25 cellular contexts compared by ENCODE assay signal in the genomic region with DNA sequence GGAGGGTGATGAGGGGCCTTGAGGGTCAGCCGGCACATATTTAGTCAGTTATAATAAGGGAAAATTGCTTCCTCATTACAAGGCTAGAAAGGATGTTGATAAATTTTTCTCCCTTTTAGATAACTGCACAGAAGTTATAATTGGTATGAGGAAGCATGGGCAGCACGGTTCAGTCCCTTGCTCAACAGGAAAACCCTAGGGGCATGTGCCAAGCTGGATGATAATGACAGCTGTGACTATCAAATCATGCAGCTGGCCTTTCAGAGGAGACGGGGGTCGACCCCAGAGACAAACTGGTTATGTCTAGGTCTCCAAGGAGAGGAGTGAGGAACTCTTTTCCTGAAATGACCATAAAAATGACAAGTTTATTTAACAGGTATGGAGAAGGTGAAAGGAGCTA.
DNase-seq lines count a peak whose midpoint lies in the region; ATAC-seq and TF ChIP-seq lines count a peak whose summit lies in the region.
"Had no signal": no experiment of that assay in that cellular context is flagged by ENCODE, and none has a peak within 500 bp of the region (broad histone marks: within the 10 kb centered on the region; RNA-seq: fewer than 3 reads in every experiment).

No MANE protein-coding gene starts in this region.

- ATAC-seq in stimulated activated naive B cell treated with anti-CD40 and anti-IgM and Interleukin-4, amounts not matched to agents 10 μg/mL and 1 μg/mL and 100 μg/mL, for 72 hours (replicated peaks), result no peak
- ATAC-seq: effector memory CD8-positive, alpha-beta T cell; esophagus mucosa; PC-3 had no signal

- TF ChIP-seq POLR2A in NB4 (IDR thresholded peaks at IDR 0.05; ENCODE audit: extremely low read depth, insufficient read length), result no peak

- H3K4me3 Mint-ChIP-seq in stimulated activated naive B cell treated with anti-CD40 and anti-IgM and Interleukin-4, amounts not matched to agents 10 μg/mL and 1 μg/mL and 100 μg/mL, for 72 hours, result no peak overlapping the region
- H3K4me3 Mint-ChIP-seq: activated CD4-positive, alpha-beta T cell treated with anti-CD3 and anti-CD28 coated beads, Interleukin-2, amount 10 ng/mL, durations not matched to agents 24 days and 14 days; effector memory CD8-positive, alpha-beta T cell; immature natural killer cell; memory B cell had no signal

- H3K27ac Mint-ChIP-seq in stimulated activated naive B cell treated with anti-CD40 and anti-IgM and Interleukin-4, amounts not matched to agents 10 μg/mL and 1 μg/mL and 100 μg/mL, for 72 hours, result peak overlapping the region; percentile 25
- H3K27ac Mint-ChIP-seq: activated CD4-positive, alpha-beta T cell treated with anti-CD3 and anti-CD28 coated beads, Interleukin-2, amount 10 ng/mL, durations not matched to agents 24 days and 14 days; effector memory CD8-positive, alpha-beta T cell; immature natural killer cell; memory B cell had no signal

- no peaks in the 10 kb centered on the region for H3K27me3 Mint-ChIP-seq in stimulated activated naive B cell treated with anti-CD40 and anti-IgM and Interleukin-4, amounts not matched to agents 10 μg/mL and 1 μg/mL and 100 μg/mL, for 72 hours
- H3K27me3 Mint-ChIP-seq: activated CD4-positive, alpha-beta T cell treated with anti-CD3 and anti-CD28 coated beads, Interleukin-2, amount 10 ng/mL, durations not matched to agents 24 days and 14 days; effector memory CD8-positive, alpha-beta T cell; memory B cell had no signal

- no peak for TF ChIP-seq CTCF in NB4 (IDR thresholded peaks at IDR 0.05; ENCODE audit: low read depth, low read length)

- peak; percentile 24 for DNase-seq in SIG-M5 treated with dmso at 0.1 percent for 504 hours (lab: John Stamatoyannopoulos, UW; ENCODE audit: unreplicated experiment)
- no peak for DNase-seq in SIG-M5 (lab: John Stamatoyannopoulos, UW)
- DNase-seq in NB4 (ENCODE audit: low read depth), result peak; percentile 3
- DNase-seq in UCSD-AML1 (lab: John Stamatoyannopoulos, UW; ENCODE audit: unreplicated experiment), result peak; percentile 73
- no peak for DNase-seq in stimulated activated naive B cell treated with anti-CD40 and anti-IgM and Interleukin-4, amounts not matched to agents 10 μg/mL and 1 μg/mL and 100 μg/mL, for 72 hours
- DNase-seq in GM19238 (ENCODE audit: insufficient read length, low spot score), result no peak
- DNase-seq in superior temporal gyrus (ENCODE audit: extremely low spot score), result no peak
- DNase-seq in cortex of kidney (lab: John Stamatoyannopoulos, UW), result no peak
- DNase-seq: activated CD4-positive, alpha-beta T cell treated with anti-CD3 and anti-CD28 coated beads, Interleukin-2, amount 10 ng/mL, durations not matched to agents 24 days and 14 days; activated naive CD4-positive, alpha-beta T cell treated with Interleukin-2 at 50 U/mL for 16 hours; activated T-cell treated with anti-CD3 and anti-CD28 coated beads, Interleukin-2, amount 50 U/mL, for 48 hours; effector memory CD8-positive, alpha-beta T cell; foreskin melanocyte; HCEC 1CT; immature natural killer cell; NCI-H2171 treated with DMSO at 0.1 percent for 48 hours; NCI-H526; occipital lobe; Right ventricle myocardium superior; T-helper 1 cell had no signal

- H3K4me1 Mint-ChIP-seq in stimulated activated naive B cell treated with anti-CD40 and anti-IgM and Interleukin-4, amounts not matched to agents 10 μg/mL and 1 μg/mL and 100 μg/mL, for 72 hours, result peaks cover 12 to 20% of the 10 kb centered on the region in 2 donors
- H3K4me1 Mint-ChIP-seq: activated CD4-positive, alpha-beta T cell treated with anti-CD3 and anti-CD28 coated beads, Interleukin-2, amount 10 ng/mL, durations not matched to agents 24 days and 14 days; immature natural killer cell had no signal

- peaks cover 4 to 6% of the 10 kb centered on the region in 2 donors for H3K9me3 Mint-ChIP-seq in stimulated activated naive B cell treated with anti-CD40 and anti-IgM and Interleukin-4, amounts not matched to agents 10 μg/mL and 1 μg/mL and 100 μg/mL, for 72 hours

- H3K36me3 Mint-ChIP-seq in stimulated activated naive B cell treated with anti-CD40 and anti-IgM and Interleukin-4, amounts not matched to agents 10 μg/mL and 1 μg/mL and 100 μg/mL, for 72 hours, result peaks cover 0 to 6% of the 10 kb centered on the region in 2 donors
- H3K36me3 Mint-ChIP-seq: memory B cell had no signal

- H3K4me3 ChIP-seq in NB4 (ENCODE audit: low read depth, low read length), result no peak overlapping the region
- H3K4me3 ChIP-seq: hepatocyte, vagina had no signal

Comparison
In these comparisons a context has a peak if more than half of its experiments do, and no peak if none do; other contexts are left out.
1. DNase-seq: peak in SIG-M5 treated with dmso at 0.1 percent for 504 hours (single experiment), NB4 (single experiment) and UCSD-AML1 (single experiment); none in SIG-M5 (single experiment), stimulated activated naive B cell treated with anti-CD40 and anti-IgM and Interleukin-4, amounts not matched to agents 10 μg/mL and 1 μg/mL and 100 μg/mL, for 72 hours (single experiment), GM19238 (single experiment), superior temporal gyrus (single experiment) and cortex of kidney (single experiment).